ENCODE assay signal across 16 cellular contexts in genomic region chrX:125193921-125194320, GRCh38.
A peak's percentile ranks its signal among the peaks of the same experiment; 100 is the strongest.
DNase-seq lines count a peak whose midpoint lies in the region; ATAC-seq and TF ChIP-seq lines count a peak whose summit lies in the region.
"Had no signal": no experiment of that assay in that cellular context is flagged by ENCODE, and none has a peak within 500 bp of the region (broad histone marks: within the 10 kb centered on the region; RNA-seq: fewer than 3 reads in every experiment).

No MANE protein-coding gene starts in this region.

- no peaks in the 10 kb centered on the region for H3K27me3 Mint-ChIP-seq in glutamatergic neuron (ENCODE audit: unreplicated experiment)

- H3K4me3 Mint-ChIP-seq in glutamatergic neuron (ENCODE audit: unreplicated experiment), result peak overlapping the region; percentile 44
- H3K4me3 Mint-ChIP-seq: B cell; CD4-positive, alpha-beta T cell; CD8-positive, alpha-beta T cell had no signal

- ATAC-seq in GM21717 (IDR thresholded peaks at IDR 0.05; ENCODE audit: unreplicated experiment), result no peak
- no peak for ATAC-seq in GM21737 (IDR thresholded peaks at IDR 0.05; ENCODE audit: unreplicated experiment)
- ATAC-seq: A549; CD8-positive, alpha-beta T cell; GM12878 had no signal

- no peaks in the 10 kb centered on the region for H3K4me1 Mint-ChIP-seq in glutamatergic neuron (ENCODE audit: low read depth, unreplicated experiment)
- H3K4me1 Mint-ChIP-seq: B cell had no signal

- DNase-seq in NCI-H82 (lab: John Stamatoyannopoulos, UW), result peak; percentile 57
- DNase-seq in NCI-H82 treated with DMSO at 0.1 percent for 48 hours (lab: John Stamatoyannopoulos, UW; ENCODE audit: unreplicated experiment), result no peak
- peak; percentile 69 for DNase-seq in NCI-H446 treated with DMSO at 0.1 percent for 48 hours (lab: John Stamatoyannopoulos, UW)
- DNase-seq in glutamatergic neuron, result no peak
- DNase-seq: AML-193; Caco-2; Calu3; CD4-positive, alpha-beta T cell; CD8-positive, alpha-beta T cell; DMS79 treated with DMSO at 0.1 percent for 48 hours; GDM1 had no signal

- H3K36me3 Mint-ChIP-seq in glutamatergic neuron (ENCODE audit: unreplicated experiment), result no peaks in the 10 kb centered on the region
- H3K36me3 Mint-ChIP-seq: CD8-positive, alpha-beta T cell had no signal

- H3K27ac Mint-ChIP-seq in glutamatergic neuron (ENCODE audit: unreplicated experiment), result no peak overlapping the region
- H3K27ac Mint-ChIP-seq: B cell; CD4-positive, alpha-beta T cell; CD8-positive, alpha-beta T cell had no signal

- H3K9me3 Mint-ChIP-seq in glutamatergic neuron (ENCODE audit: unreplicated experiment), result no peaks in the 10 kb centered on the region
- H3K9me3 Mint-ChIP-seq: CD4-positive, alpha-beta T cell; CD8-positive, alpha-beta T cell had no signal

- no peak for TF ChIP-seq CTCF in glutamatergic neuron (IDR thresholded peaks at IDR 0.05; ENCODE audit: partially characterized antibody, unreplicated experiment)

Comparison
In these comparisons a context has a peak if more than half of its experiments do, and no peak if none do; other contexts are left out.
1. DNase-seq: peak in NCI-H82 (single experiment) and NCI-H446 treated with DMSO at 0.1 percent for 48 hours (single experiment); none in NCI-H82 treated with DMSO at 0.1 percent for 48 hours (single experiment) and glutamatergic neuron (single experiment).